ENCODE assay signal across 2 cellular contexts in the genomic region with DNA sequence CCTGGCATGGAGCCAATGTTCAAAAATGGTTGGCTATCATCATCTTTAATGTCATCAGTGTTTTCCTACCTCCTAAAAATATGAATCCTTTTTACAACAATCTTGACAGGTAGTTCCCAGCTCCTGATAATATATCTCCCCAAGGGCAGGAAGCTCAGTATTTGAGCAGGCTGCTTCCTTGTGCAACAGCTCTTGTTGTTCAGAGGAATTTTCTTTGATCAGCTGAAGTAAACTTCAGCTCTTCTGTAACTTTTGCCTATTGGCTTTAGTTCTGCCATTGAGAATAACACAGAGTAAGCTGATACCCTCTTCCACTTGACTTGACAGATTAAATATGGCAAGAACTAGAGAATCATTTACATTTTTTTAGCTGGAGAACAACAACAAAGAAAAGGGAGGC.
TF ChIP-seq lines count a peak whose summit lies in the region.

No MANE protein-coding gene starts in this region.

TF ChIP-seq in Ishikawa, 13 proteins besides CTCF, POLR2A, EP300 and RAD21:
- TF ChIP-seq CEBPB (IDR thresholded peaks at IDR 0.05), result no peak
- TF ChIP-seq NFIC (IDR thresholded peaks at IDR 0.05), result peak; percentile 29; the same call in 1 of the 2 replicates
- TF ChIP-seq, protein P1, sequence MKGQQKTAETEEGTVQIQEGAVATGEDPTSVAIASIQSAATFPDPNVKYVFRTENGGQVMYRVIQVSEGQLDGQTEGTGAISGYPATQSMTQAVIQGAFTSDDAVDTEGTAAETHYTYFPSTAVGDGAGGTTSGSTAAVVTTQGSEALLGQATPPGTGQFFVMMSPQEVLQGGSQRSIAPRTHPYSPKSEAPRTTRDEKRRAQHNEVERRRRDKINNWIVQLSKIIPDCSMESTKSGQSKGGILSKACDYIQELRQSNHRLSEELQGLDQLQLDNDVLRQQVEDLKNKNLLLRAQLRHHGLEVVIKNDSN (IDR thresholded peaks at IDR 0.05), result no peak
- TF ChIP-seq, protein P2, sequence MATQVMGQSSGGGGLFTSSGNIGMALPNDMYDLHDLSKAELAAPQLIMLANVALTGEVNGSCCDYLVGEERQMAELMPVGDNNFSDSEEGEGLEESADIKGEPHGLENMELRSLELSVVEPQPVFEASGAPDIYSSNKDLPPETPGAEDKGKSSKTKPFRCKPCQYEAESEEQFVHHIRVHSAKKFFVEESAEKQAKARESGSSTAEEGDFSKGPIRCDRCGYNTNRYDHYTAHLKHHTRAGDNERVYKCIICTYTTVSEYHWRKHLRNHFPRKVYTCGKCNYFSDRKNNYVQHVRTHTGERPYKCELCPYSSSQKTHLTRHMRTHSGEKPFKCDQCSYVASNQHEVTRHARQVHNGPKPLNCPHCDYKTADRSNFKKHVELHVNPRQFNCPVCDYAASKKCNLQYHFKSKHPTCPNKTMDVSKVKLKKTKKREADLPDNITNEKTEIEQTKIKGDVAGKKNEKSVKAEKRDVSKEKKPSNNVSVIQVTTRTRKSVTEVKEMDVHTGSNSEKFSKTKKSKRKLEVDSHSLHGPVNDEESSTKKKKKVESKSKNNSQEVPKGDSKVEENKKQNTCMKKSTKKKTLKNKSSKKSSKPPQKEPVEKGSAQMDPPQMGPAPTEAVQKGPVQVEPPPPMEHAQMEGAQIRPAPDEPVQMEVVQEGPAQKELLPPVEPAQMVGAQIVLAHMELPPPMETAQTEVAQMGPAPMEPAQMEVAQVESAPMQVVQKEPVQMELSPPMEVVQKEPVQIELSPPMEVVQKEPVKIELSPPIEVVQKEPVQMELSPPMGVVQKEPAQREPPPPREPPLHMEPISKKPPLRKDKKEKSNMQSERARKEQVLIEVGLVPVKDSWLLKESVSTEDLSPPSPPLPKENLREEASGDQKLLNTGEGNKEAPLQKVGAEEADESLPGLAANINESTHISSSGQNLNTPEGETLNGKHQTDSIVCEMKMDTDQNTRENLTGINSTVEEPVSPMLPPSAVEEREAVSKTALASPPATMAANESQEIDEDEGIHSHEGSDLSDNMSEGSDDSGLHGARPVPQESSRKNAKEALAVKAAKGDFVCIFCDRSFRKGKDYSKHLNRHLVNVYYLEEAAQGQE (IDR thresholded peaks at IDR 0.05; ENCODE audit: low read depth), result no peak
- no peak for TF ChIP-seq EGR1 (IDR thresholded peaks at IDR 0.05)

TF ChIP-seq in K562, 482 proteins besides CTCF, POLR2A, EP300 and RAD21:
- TF ChIP-seq GABPA (tag; conservative IDR thresholded peaks at IDR 0.05; ENCODE audit: low read depth) (no peak), NFIC (IDR thresholded peaks at IDR 0.05) (peak; percentile 63; the same call in 1 of the 2 replicates)
